9 cellular contexts compared by ENCODE assay signal in genomic region chr11:65743928-65744698, GRCh38. TPM values are rescaled to one million over a fixed set of nuclear protein-coding genes. Genes with fewer than 3 reads are reported as not detected.
DNase-seq lines count a peak whose midpoint lies in the region; TF ChIP-seq lines count a peak whose summit lies in the region.
"Had no signal": no experiment of that assay in that cellular context is flagged by ENCODE, and none has a peak within 500 bp of the region (broad histone marks: within the 10 kb centered on the region; RNA-seq: fewer than 3 reads in every experiment).

No MANE protein-coding gene starts in this region.

- POLR2A ChIA-PET in MCF 10A (lab: Yijun Ruan, JAX) = interaction anchor here (1.0 to 2.3 kb wide), 4 partner anchors 24 to 114 kb away, joined by 3 to 7 read pairs (median 6); partner anchors contain the start of gene CFL1

- peaks cover 38% of the 10 kb centered on the region for H3K27me3 Mint-ChIP-seq in MCF 10A (ENCODE audit: insufficient read depth, unreplicated experiment)

- no peak overlapping the region for H3K4me3 Mint-ChIP-seq in MCF 10A (ENCODE audit: unreplicated experiment)
- H3K4me3 Mint-ChIP-seq: activated naive CD4-positive, alpha-beta T cell treated with anti-CD3 and anti-CD28 coated beads, Interleukin-2, amount 50 U/mL, for 24 hours had no signal

- H3K4me3 ChIP-seq in mammary epithelial cell (replicated peaks in 1 of 3; ENCODE audit: insufficient read depth in 1 of 3, low read depth in 2 of 3, low read length in 3 of 3) (no peak overlapping the region), testis (peak overlapping the region; percentile 32 to 39)

- no peaks in the 10 kb centered on the region for H3K36me3 ChIP-seq in mammary epithelial cell (ENCODE audit: insufficient read depth, low read length)
- no peaks in the 10 kb centered on the region for H3K36me3 ChIP-seq in testis (ENCODE audit: low read depth, missing control alignments)

- H3K9ac ChIP-seq in mammary epithelial cell (ENCODE audit: insufficient read depth, low read length) = no peak overlapping the region

- H2AFZ ChIP-seq in mammary epithelial cell (ENCODE audit: low read depth, low read length) = no peak overlapping the region

- no peak overlapping the region for H3K27ac Mint-ChIP-seq in MCF 10A (ENCODE audit: low read depth, unreplicated experiment)
- H3K27ac Mint-ChIP-seq: activated naive CD4-positive, alpha-beta T cell treated with anti-CD3 and anti-CD28 coated beads, Interleukin-2, amount 50 U/mL, for 24 hours had no signal

- H3K9me3 ChIP-seq in mammary epithelial cell (replicated peaks; ENCODE audit: insufficient read depth, low read length) (no peaks in the 10 kb centered on the region), testis (no peaks in the 10 kb centered on the region)

- no TSS peak for BruUV-seq in MCF 10A (replicated peaks; lab: Mats Ljungman, UMichigan)
- BruUV-seq in mammary epithelial cell (replicated peaks; lab: Mats Ljungman, UMichigan) = no TSS peak

- H3K27ac ChIP-seq in mammary epithelial cell (ENCODE audit: insufficient read depth, low read depth, low read length) (no peak overlapping the region), testis (no peak overlapping the region)

- no peaks in the 10 kb centered on the region for H3K4me1 ChIP-seq in mammary epithelial cell (ENCODE audit: insufficient read depth, low read length)
- H3K4me1 ChIP-seq in testis = no peaks in the 10 kb centered on the region

- dilution Hi-C loops in mammary epithelial cell (cut with HindIII; ENCODE audit: low sequenced_read_pairs) = no loop called here

- H4K20me1 ChIP-seq in mammary epithelial cell (ENCODE audit: insufficient read depth, low read length) = no peaks in the 10 kb centered on the region

- CTCF ChIA-PET in MCF 10A (lab: Yijun Ruan, JAX) = interaction anchor here (0.6 to 2.6 kb wide), 21 partner anchors 11 to 1283 kb away, joined by 3 to 18 read pairs (median 4); partner anchors contain the start of genes KAT5 and MUS81
- CTCF ChIA-PET in mammary epithelial cell (lab: Charles Lee; ENCODE audit: low non-redundant PET) = interaction anchor here (0.5 to 0.7 kb wide), 3 partner anchors 32 to 74 kb away, joined by 3 to 13 read pairs (median 4); no protein-coding TSS in a partner anchor

- intact Hi-C loops in MCF 10A (cut with micrococcal nuclease) (no loop called here), mammary epithelial cell (cut with micrococcal nuclease) (loop anchor here (1.0 kb wide), 1 partner anchor 74 kb away; no protein-coding TSS in a partner anchor), testis (cut with DNase I; ENCODE audit: low total_unique reads) (no loop called here)

- peak; percentile 73 for DNase-seq in MCF 10A (ENCODE audit: unreplicated experiment)
- no peak for DNase-seq in mammary epithelial cell
- DNase-seq in NOMO-1 treated with DMSO at 0.1 percent for 48 hours (lab: John Stamatoyannopoulos, UW; ENCODE audit: unreplicated experiment) = peak; percentile 83
- DNase-seq in fibroblast of gingiva (ENCODE audit: low read depth) = peak; percentile 27
- peak; percentile 68 for DNase-seq in testis
- no peak for DNase-seq in epidermal melanocyte (ENCODE audit: insufficient read length, low spot score)
- DNase-seq in DMS79 treated with DMSO at 0.1 percent for 48 hours (lab: John Stamatoyannopoulos, UW) = no peak
- DNase-seq in NCI-H187 treated with DMSO at 0.1 percent for 48 hours (lab: John Stamatoyannopoulos, UW) = no peak

- H3K9me3 Mint-ChIP-seq in MCF 10A (ENCODE audit: unreplicated experiment) = no peaks in the 10 kb centered on the region
- H3K9me3 Mint-ChIP-seq: activated naive CD4-positive, alpha-beta T cell treated with anti-CD3 and anti-CD28 coated beads, Interleukin-2, amount 50 U/mL, for 24 hours had no signal

- no peak overlapping the region for H3K4me2 ChIP-seq in mammary epithelial cell (ENCODE audit: insufficient read depth, low read depth, low read length)

- TF ChIP-seq POLR2A in testis (IDR thresholded peaks at IDR 0.05) = no peak

- H3K27me3 ChIP-seq in mammary epithelial cell (ENCODE audit: insufficient read depth, low read length) (no peaks in the 10 kb centered on the region), testis (no peaks in the 10 kb centered on the region)

- no peaks in the 10 kb centered on the region for H3K4me1 Mint-ChIP-seq in MCF 10A (ENCODE audit: insufficient read depth, unreplicated experiment)
- H3K4me1 Mint-ChIP-seq: activated naive CD4-positive, alpha-beta T cell treated with anti-CD3 and anti-CD28 coated beads, Interleukin-2, amount 50 U/mL, for 24 hours had no signal

- WGBS in mammary epithelial cell (ENCODE audit: low coverage, missing lambda C conversion rate) = 69% methylated on average over 12 of the region's 21 CpGs
- WGBS in testis, 2 donors = 42 to 50% methylated on average over 9 to 19 of the region's 21 CpGs

- in situ Hi-C loops in mammary epithelial cell (cut with MboI; ENCODE audit: low sequenced_read_pairs in 2 of 2) = no loop called here

- H3K79me2 ChIP-seq in mammary epithelial cell (ENCODE audit: insufficient read depth, low read length) = no peaks in the 10 kb centered on the region

- no peaks in the 10 kb centered on the region for H3K36me3 Mint-ChIP-seq in MCF 10A (ENCODE audit: insufficient read depth, unreplicated experiment)
- H3K36me3 Mint-ChIP-seq: activated naive CD4-positive, alpha-beta T cell treated with anti-CD3 and anti-CD28 coated beads, Interleukin-2, amount 50 U/mL, for 24 hours had no signal

- no peak for TF ChIP-seq CTCF in MCF 10A (IDR thresholded peaks at IDR 0.05; ENCODE audit: unreplicated experiment)
- TF ChIP-seq CTCF in mammary epithelial cell (conservative IDR thresholded peaks at IDR 0.05 in 1 of 2, IDR thresholded peaks at IDR 0.05 in 1 of 2; ENCODE audit: extremely low read depth in 1 of 2, insufficient read depth in 1 of 2, low read depth in 1 of 2, low read length in 2 of 2) = peak in 1 of 2 donors; percentile 33
- TF ChIP-seq CTCF in testis (IDR thresholded peaks at IDR 0.05) = no peak

RNA-seq across cellular contexts. Expression of gene RNASEH2C, which starts 23.5 kb away (rescaled TPM):
- 27.4 and 35.7 TPM in 2 replicates for total RNA-seq in MCF 10A (2022)
- 10 to 100 TPM; 16.0 to 38.1 TPM for total RNA-seq in mammary epithelial cell
- polyA plus RNA-seq in mammary epithelial cell = 33.8 TPM
- polyA minus RNA-seq in mammary epithelial cell = 10.6 TPM
- 10 to 100 TPM; 70.9 to 71.1 TPM for total RNA-seq in testis
- polyA plus RNA-seq in testis (ENCODE audit: insufficient read depth, low read depth, low replicate concordance) = 29.1 TPM

RNA-seq across cellular contexts. Expression of gene KAT5, which starts 32.1 kb away (rescaled TPM):
- total RNA-seq in MCF 10A (2022) = 37.6 and 48.1 TPM in 2 replicates
- 10 to 100 TPM; 26.5 to 49.9 TPM for total RNA-seq in mammary epithelial cell
- polyA plus RNA-seq in mammary epithelial cell = 23.8 TPM
- 38.2 TPM for polyA minus RNA-seq in mammary epithelial cell
- 100 to 1,000 TPM; 101 to 121 TPM for total RNA-seq in testis
- 154 TPM for polyA plus RNA-seq in testis (ENCODE audit: insufficient read depth, low read depth, low replicate concordance)

RNA-seq across cellular contexts. Expression of gene AP5B1, which starts 36.7 kb away (rescaled TPM):
- 12.9 and 14.4 TPM in 2 replicates for total RNA-seq in MCF 10A (2022)
- total RNA-seq in mammary epithelial cell = 10 to 100 TPM; 10.5 to 14.5 TPM
- 5.6 TPM for polyA plus RNA-seq in mammary epithelial cell
- polyA minus RNA-seq in mammary epithelial cell = 5.8 TPM
- 10 to 100 TPM; 13.5 to 14.8 TPM for total RNA-seq in testis
- polyA plus RNA-seq in testis (ENCODE audit: insufficient read depth, low read depth, low replicate concordance) = 4.5 TPM

RNA-seq across cellular contexts. Expression of gene OVOL1, which starts 42.8 kb away (rescaled TPM):
- total RNA-seq in MCF 10A (2022) = not detected in 2 replicates
- total RNA-seq in mammary epithelial cell = 1 to 10 TPM; 2.7 to 3.0 TPM
- polyA plus RNA-seq in mammary epithelial cell = 2.3 TPM
- 0.47 TPM for polyA minus RNA-seq in mammary epithelial cell
- total RNA-seq in testis = 10 to 100 TPM; 27.6 to 33.9 TPM
- polyA plus RNA-seq in testis (ENCODE audit: insufficient read depth, low read depth, low replicate concordance) = 72.4 TPM

Comparison
In these comparisons a context has a peak if more than half of its experiments do, and no peak if none do; other contexts are left out.
1. DNase-seq: peak in MCF 10A (single experiment), NOMO-1 treated with DMSO at 0.1 percent for 48 hours (single experiment), fibroblast of gingiva (single experiment) and testis (single experiment); none in mammary epithelial cell (single experiment), epidermal melanocyte (single experiment), DMS79 treated with DMSO at 0.1 percent for 48 hours (single experiment) and NCI-H187 treated with DMSO at 0.1 percent for 48 hours (single experiment).
2. H3K4me3 ChIP-seq: peak in testis (2 of 2); none in mammary epithelial cell (0 of 3).